In the genomic region with DNA sequence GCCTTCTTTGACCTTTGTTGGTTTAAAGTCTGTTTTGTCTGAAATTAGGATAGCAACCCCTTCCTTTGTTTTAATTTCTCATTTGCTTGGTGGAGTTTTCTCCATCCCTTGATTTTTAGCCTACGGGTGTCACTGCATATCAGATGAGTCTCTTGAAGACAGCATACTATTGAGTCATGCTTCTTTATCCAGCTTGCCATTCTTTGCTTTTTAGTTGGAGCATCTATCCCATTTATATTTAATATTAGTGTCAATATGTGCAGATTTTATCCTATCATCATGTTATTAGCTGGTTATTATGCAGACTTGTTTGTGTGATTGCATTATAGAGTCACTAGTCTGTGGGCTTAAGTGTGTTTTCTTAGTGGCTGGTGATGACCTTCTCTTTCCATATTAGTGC, we compare ENCODE assay signal across 22 cellular contexts.
DNase-seq lines count a peak whose midpoint lies in the region; ATAC-seq, FAIRE-seq and TF ChIP-seq lines count a peak whose summit lies in the region.
"Had no signal": no experiment of that assay in that cellular context is flagged by ENCODE, and none has a peak within 500 bp of the region (broad histone marks: within the 10 kb centered on the region; RNA-seq: fewer than 3 reads in every experiment).

No MANE protein-coding gene starts in this region.

- ATAC-seq in HCT116 (no peak), K562 (no peak)
- ATAC-seq: A549; CD8-positive, alpha-beta T cell had no signal

- TF ChIP-seq CTCF in HCT116 (IDR thresholded peaks at IDR 0.05 in 2 of 3, conservative IDR thresholded peaks at IDR 0.05 in 1 of 3; ENCODE audit: borderline replicate concordance in 1 of 3, insufficient read depth in 1 of 3, low read depth in 2 of 3, low read length in 2 of 3): no peak
- TF ChIP-seq CTCF in K562 (IDR thresholded peaks at IDR 0.05 in 2 of 3, conservative IDR thresholded peaks at IDR 0.05 in 1 of 3; ENCODE audit: insufficient read depth in 2 of 3, low read depth in 1 of 3, low read length in 3 of 3): no peak
- no peak for TF ChIP-seq CTCF in fibroblast of mammary gland (conservative IDR thresholded peaks at IDR 0.05; ENCODE audit: control insufficient read depth, insufficient read depth, low read depth, low read length)

- RAD21 ChIA-PET in HCT116 (lab: Charles Lee; ENCODE audit: low non-redundant PET in 1 of 2, low total read pairs in 2 of 2, uncharacterized antibody in 2 of 2, unreplicated experiment in 2 of 2): no interaction called here

- H3K27ac ChIP-seq in HCT116 (ENCODE audit: low read depth, low read length): no peak overlapping the region
- no peak overlapping the region for H3K27ac ChIP-seq in K562 (ENCODE audit: extremely low read depth, low read depth, low read length)
- H3K27ac ChIP-seq: 22Rv1; A549; BLaER1 treated with 17β-estradiol and CSF1 and Interleukin-3, amounts not matched to agents 10 nM and 100 nM; C4-2B had no signal

- no peak for TF ChIP-seq RAD21 in HCT116 (IDR thresholded peaks at IDR 0.05; ENCODE audit: low read depth)
- no peak for TF ChIP-seq RAD21 in K562 (CRISPR knock-in tag; conservative IDR thresholded peaks at IDR 0.05 in 1 of 2, IDR thresholded peaks at IDR 0.05 in 1 of 2)

- H3K36me3 ChIP-seq in HCT116 (ENCODE audit: control insufficient read depth in 1 of 2, insufficient read depth in 2 of 2, low read length in 2 of 2) (no peaks in the 10 kb centered on the region; a peak in 1 of 4 replicates), K562 (ENCODE audit: control insufficient read depth, insufficient read depth, low read length) (no peaks in the 10 kb centered on the region)
- H3K36me3 ChIP-seq: BLaER1 treated with 17β-estradiol and CSF1 and Interleukin-3, amounts not matched to agents 10 nM and 100 nM had no signal

- TF ChIP-seq POLR2A in HCT116 (IDR thresholded peaks at IDR 0.05; ENCODE audit: borderline replicate concordance, extremely low read depth, insufficient read depth, insufficient read length) (no peak), K562 (conservative IDR thresholded peaks at IDR 0.05) (no peak)

- 0% methylated on average over 1 of the region's 1 CpG for WGBS in K562 (ENCODE audit: insufficient coverage, low coverage, missing lambda C conversion rate)

- H3K4me2 ChIP-seq in HCT116 (ENCODE audit: low read length) (no peak overlapping the region), K562 (ENCODE audit: insufficient read depth, low read length) (no peak overlapping the region)
- H3K4me2 ChIP-seq: A549; BLaER1 treated with 17β-estradiol and CSF1 and Interleukin-3, amounts not matched to agents 10 nM and 100 nM had no signal

- H3K4me3 ChIP-seq in HCT116 (replicated peaks in 1 of 2; ENCODE audit: low read depth in 1 of 2, low read length in 2 of 2) (no peak overlapping the region), K562 (no peak overlapping the region), fibroblast of mammary gland (ENCODE audit: control insufficient read depth, low read depth, low read length) (no peak overlapping the region)
- H3K4me3 ChIP-seq: A549; BLaER1 treated with 17β-estradiol and CSF1 and Interleukin-3, amounts not matched to agents 10 nM and 100 nM had no signal

- POLR2A ChIA-PET in HCT116 (lab: Charles Lee) (no interaction called here), K562 (lab: Yijun Ruan, JAX) (no interaction called here)

- TF ChIP-seq EP300 in K562 (IDR thresholded peaks at IDR 0.05; ENCODE audit: low read length): no peak

- H3K9ac ChIP-seq in HCT116 (ENCODE audit: low read length) (no peak overlapping the region), K562 (ENCODE audit: insufficient read depth in 1 of 2, low read depth in 2 of 2, low read length in 2 of 2) (no peak overlapping the region)
- H3K9ac ChIP-seq: BLaER1 treated with 17β-estradiol and CSF1 and Interleukin-3, amounts not matched to agents 10 nM and 100 nM had no signal

- no peaks in the 10 kb centered on the region for H4K20me1 ChIP-seq in HCT116 (ENCODE audit: insufficient read depth)
- no peaks in the 10 kb centered on the region for H4K20me1 ChIP-seq in K562 (replicated peaks; ENCODE audit: control insufficient read depth, insufficient read depth, low read length)
- H4K20me1 ChIP-seq: BLaER1 treated with 17β-estradiol and CSF1 and Interleukin-3, amounts not matched to agents 10 nM and 100 nM had no signal

- no TSS peak for BruUV-seq in HCT116 (replicated peaks; lab: Mats Ljungman, UMichigan)
- no TSS peak for BruUV-seq in K562 (replicated peaks; lab: Mats Ljungman, UMichigan)

- H3K79me2 ChIP-seq in HCT116 (ENCODE audit: insufficient read depth, low read length) (no peaks in the 10 kb centered on the region), K562 (ENCODE audit: control insufficient read depth, insufficient read depth, low read length) (no peaks in the 10 kb centered on the region)

- H3K9me2 ChIP-seq in HCT116 (ENCODE audit: insufficient read depth): no peaks in the 10 kb centered on the region

- peaks cover 5 to 8% of the 10 kb centered on the region in 2 experiments; a peak in 2 of 4 replicates for H3K9me3 ChIP-seq in HCT116 (ENCODE audit: control insufficient read depth in 1 of 2, insufficient read depth in 1 of 2, low read depth in 1 of 2, low read length in 2 of 2)
- no peaks in the 10 kb centered on the region; the same call in none of the 2 replicates for H3K9me3 ChIP-seq in K562 (replicated peaks; ENCODE audit: control insufficient read depth, insufficient read depth, low read depth, low read length)

- in situ Hi-C loops in K562 (cut with MboI): no loop called here

- DNase-seq in HCT116 (ENCODE audit: low read depth, low spot score) (no peak), M059J (ENCODE audit: low read depth) (peak; percentile 12), K562 (ENCODE audit: extremely low read depth in 1 of 4, low spot score in 3 of 4) (no peak), fibroblast of mammary gland (ENCODE audit: low read depth) (peak; percentile 20), NCI-H226 (no peak), HTR-8/SVneo (ENCODE audit: insufficient read length, low spot score) (no peak), HPDE6-E6E7 (ENCODE audit: extremely low spot score) (no peak)
- DNase-seq: AML-193; Caco-2; Calu3; CD4-positive, alpha-beta T cell; CD8-positive, alpha-beta T cell; DMS79 treated with DMSO at 0.1 percent for 48 hours; GF-D8 had no signal

- CTCF ChIA-PET in HCT116 (lab: Charles Lee): no interaction called here
- CTCF ChIA-PET in K562 (lab: Yijun Ruan, JAX; ENCODE audit: low intra/inter-chr PET ratio): no interaction called here

- H2AFZ ChIP-seq in HCT116 (ENCODE audit: low read depth, low read length, poor library complexity, severe bottlenecking): no peak overlapping the region
- H2AFZ ChIP-seq in K562 (ENCODE audit: low read depth, low read length): no peak overlapping the region

- H3K9me1 ChIP-seq in K562 (ENCODE audit: control insufficient read depth, insufficient read depth, low read length): no peaks in the 10 kb centered on the region

- no peaks in the 10 kb centered on the region for H3K27me3 ChIP-seq in HCT116 (ENCODE audit: insufficient read depth, low read length)
- H3K27me3 ChIP-seq in K562 (ENCODE audit: control insufficient read depth in 2 of 2, insufficient read depth in 2 of 2, low read length in 2 of 2): no peaks in the 10 kb centered on the region
- H3K27me3 ChIP-seq: BLaER1 treated with 17β-estradiol and CSF1 and Interleukin-3, amounts not matched to agents 10 nM and 100 nM had no signal

- intact Hi-C loops in HCT116 (cut with micrococcal nuclease): no loop called here
- intact Hi-C loops in K562 (cut with micrococcal nuclease): no loop called here

- peaks cover 0 to 2% of the 10 kb centered on the region in 2 experiments; a peak in 1 of 4 replicates for H3K4me1 ChIP-seq in HCT116 (ENCODE audit: control insufficient read depth in 1 of 2, insufficient read depth in 2 of 2, low read length in 2 of 2)
- no peaks in the 10 kb centered on the region for H3K4me1 ChIP-seq in K562 (replicated peaks in 1 of 2; ENCODE audit: control insufficient read depth in 2 of 2, insufficient read depth in 2 of 2, low read length in 2 of 2)
- H3K4me1 ChIP-seq: Caco-2 had no signal

- FAIRE-seq in K562 (lab: Jason Lieb, UNC) (no peak), HTR-8/SVneo (lab: Jason Lieb, UNC) (no peak)
- FAIRE-seq: A549, D721Med, G401.6, GM12891, GM19239 had no signal

TF ChIP-seq in HCT116, 20 proteins besides CTCF, POLR2A, EP300 and RAD21:
- 0 out of 2 replicates have a peak, but pooled peaks have one; percentile 27 for TF ChIP-seq CBX3 (IDR thresholded peaks at IDR 0.05; ENCODE audit: low read depth)
- TF ChIP-seq, protein P1, sequence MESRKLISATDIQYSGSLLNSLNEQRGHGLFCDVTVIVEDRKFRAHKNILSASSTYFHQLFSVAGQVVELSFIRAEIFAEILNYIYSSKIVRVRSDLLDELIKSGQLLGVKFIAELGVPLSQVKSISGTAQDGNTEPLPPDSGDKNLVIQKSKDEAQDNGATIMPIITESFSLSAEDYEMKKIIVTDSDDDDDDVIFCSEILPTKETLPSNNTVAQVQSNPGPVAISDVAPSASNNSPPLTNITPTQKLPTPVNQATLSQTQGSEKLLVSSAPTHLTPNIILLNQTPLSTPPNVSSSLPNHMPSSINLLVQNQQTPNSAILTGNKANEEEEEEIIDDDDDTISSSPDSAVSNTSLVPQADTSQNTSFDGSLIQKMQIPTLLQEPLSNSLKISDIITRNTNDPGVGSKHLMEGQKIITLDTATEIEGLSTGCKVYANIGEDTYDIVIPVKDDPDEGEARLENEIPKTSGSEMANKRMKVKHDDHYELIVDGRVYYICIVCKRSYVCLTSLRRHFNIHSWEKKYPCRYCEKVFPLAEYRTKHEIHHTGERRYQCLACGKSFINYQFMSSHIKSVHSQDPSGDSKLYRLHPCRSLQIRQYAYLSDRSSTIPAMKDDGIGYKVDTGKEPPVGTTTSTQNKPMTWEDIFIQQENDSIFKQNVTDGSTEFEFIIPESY (IDR thresholded peaks at IDR 0.05; ENCODE audit: extremely low read depth, insufficient replicate concordance, low read length): no peak

TF ChIP-seq in K562, 482 proteins besides CTCF, POLR2A, EP300 and RAD21:
- TF ChIP-seq, protein P2, sequence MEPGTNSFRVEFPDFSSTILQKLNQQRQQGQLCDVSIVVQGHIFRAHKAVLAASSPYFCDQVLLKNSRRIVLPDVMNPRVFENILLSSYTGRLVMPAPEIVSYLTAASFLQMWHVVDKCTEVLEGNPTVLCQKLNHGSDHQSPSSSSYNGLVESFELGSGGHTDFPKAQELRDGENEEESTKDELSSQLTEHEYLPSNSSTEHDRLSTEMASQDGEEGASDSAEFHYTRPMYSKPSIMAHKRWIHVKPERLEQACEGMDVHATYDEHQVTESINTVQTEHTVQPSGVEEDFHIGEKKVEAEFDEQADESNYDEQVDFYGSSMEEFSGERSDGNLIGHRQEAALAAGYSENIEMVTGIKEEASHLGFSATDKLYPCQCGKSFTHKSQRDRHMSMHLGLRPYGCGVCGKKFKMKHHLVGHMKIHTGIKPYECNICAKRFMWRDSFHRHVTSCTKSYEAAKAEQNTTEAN (CRISPR knock-in tag; IDR thresholded peaks at IDR 0.05): no peak
- peak; percentile 39; the same call in 1 of the 2 replicates for TF ChIP-seq ZNF507 (tag; conservative IDR thresholded peaks at IDR 0.05)
- TF ChIP-seq BCL6 (CRISPR knock-in tag; IDR thresholded peaks at IDR 0.05): no peak

Comparison
In these comparisons a context has a peak if more than half of its experiments do, and no peak if none do; other contexts are left out.
1. DNase-seq: peak in M059J (single experiment) and fibroblast of mammary gland (single experiment); none in HCT116 (single experiment), K562 (0 of 4), NCI-H226 (single experiment), HTR-8/SVneo (single experiment) and HPDE6-E6E7 (single experiment).